In genomic region chr12:76124456-76124855, GRCh38 we compare ENCODE assay signal across 2 cellular contexts.
A peak's percentile ranks its signal among the peaks of the same experiment; 100 is the strongest.
TF ChIP-seq lines count a peak whose summit lies in the region.

No MANE protein-coding gene starts in this region.

TF ChIP-seq in IMR-90, 13 proteins besides CTCF, POLR2A, EP300 and RAD21:
- TF ChIP-seq, protein P1, sequence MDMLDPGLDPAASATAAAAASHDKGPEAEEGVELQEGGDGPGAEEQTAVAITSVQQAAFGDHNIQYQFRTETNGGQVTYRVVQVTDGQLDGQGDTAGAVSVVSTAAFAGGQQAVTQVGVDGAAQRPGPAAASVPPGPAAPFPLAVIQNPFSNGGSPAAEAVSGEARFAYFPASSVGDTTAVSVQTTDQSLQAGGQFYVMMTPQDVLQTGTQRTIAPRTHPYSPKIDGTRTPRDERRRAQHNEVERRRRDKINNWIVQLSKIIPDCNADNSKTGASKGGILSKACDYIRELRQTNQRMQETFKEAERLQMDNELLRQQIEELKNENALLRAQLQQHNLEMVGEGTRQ (IDR thresholded peaks at IDR 0.05; ENCODE audit: low read depth, low read length), result no peak
- no peak for TF ChIP-seq NFE2L2 (IDR thresholded peaks at IDR 0.05; ENCODE audit: low read depth, low read length)
- TF ChIP-seq MAZ (IDR thresholded peaks at IDR 0.05; ENCODE audit: borderline replicate concordance, low read depth, low read length), result no peak
- no peak for TF ChIP-seq FOS (IDR thresholded peaks at IDR 0.05; ENCODE audit: low read depth, low read length)
- TF ChIP-seq RFX5 (IDR thresholded peaks at IDR 0.05; ENCODE audit: low read depth, low read length), result no peak
- TF ChIP-seq, protein P2, sequence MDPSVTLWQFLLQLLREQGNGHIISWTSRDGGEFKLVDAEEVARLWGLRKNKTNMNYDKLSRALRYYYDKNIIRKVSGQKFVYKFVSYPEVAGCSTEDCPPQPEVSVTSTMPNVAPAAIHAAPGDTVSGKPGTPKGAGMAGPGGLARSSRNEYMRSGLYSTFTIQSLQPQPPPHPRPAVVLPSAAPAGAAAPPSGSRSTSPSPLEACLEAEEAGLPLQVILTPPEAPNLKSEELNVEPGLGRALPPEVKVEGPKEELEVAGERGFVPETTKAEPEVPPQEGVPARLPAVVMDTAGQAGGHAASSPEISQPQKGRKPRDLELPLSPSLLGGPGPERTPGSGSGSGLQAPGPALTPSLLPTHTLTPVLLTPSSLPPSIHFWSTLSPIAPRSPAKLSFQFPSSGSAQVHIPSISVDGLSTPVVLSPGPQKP (IDR thresholded peaks at IDR 0.05; ENCODE audit: borderline replicate concordance, low read depth, low read length), result no peak
- TF ChIP-seq MAFK (IDR thresholded peaks at IDR 0.05; ENCODE audit: low read depth, low read length), result no peak
- no peak for TF ChIP-seq BHLHE40 (IDR thresholded peaks at IDR 0.05; ENCODE audit: low read depth, low read length)
- no peak for TF ChIP-seq CEBPB (IDR thresholded peaks at IDR 0.05; ENCODE audit: low read depth, low read length)
- no peak for TF ChIP-seq RCOR1 (IDR thresholded peaks at IDR 0.05; ENCODE audit: insufficient replicate concordance, low read length)
- TF ChIP-seq MXI1 (IDR thresholded peaks at IDR 0.05; ENCODE audit: borderline replicate concordance, low read depth, low read length), result no peak
- no peak for TF ChIP-seq SMC3 (IDR thresholded peaks at IDR 0.05; ENCODE audit: low read depth, low read length)

TF ChIP-seq in K562, 482 proteins besides CTCF, POLR2A, EP300 and RAD21:
- TF ChIP-seq CHCHD3 (CRISPR knock-in tag; IDR thresholded peaks at IDR 0.05) (no peak), COPS2 (conservative IDR thresholded peaks at IDR 0.05) (no peak), MTA1 (IDR thresholded peaks at IDR 0.05; ENCODE audit: borderline replicate concordance) (0 out of 2 replicates have a peak, but pooled peaks have one; percentile 34), NFRKB (IDR thresholded peaks at IDR 0.05; ENCODE audit: low read depth) (no peak), CC2D1A (IDR thresholded peaks at IDR 0.05) (no peak), FOSL1 (tag; conservative IDR thresholded peaks at IDR 0.05) (peak; percentile 42; the same call in 1 of the 2 replicates), HNRNPUL1 (IDR thresholded peaks at IDR 0.05; ENCODE audit: low read length) (no peak), ZC3H8 (IDR thresholded peaks at IDR 0.05) (no peak), MAZ (CRISPR knock-in tag; conservative IDR thresholded peaks at IDR 0.05 in 1 of 2, IDR thresholded peaks at IDR 0.05 in 1 of 2) (no peak)
- TF ChIP-seq, protein P3, sequence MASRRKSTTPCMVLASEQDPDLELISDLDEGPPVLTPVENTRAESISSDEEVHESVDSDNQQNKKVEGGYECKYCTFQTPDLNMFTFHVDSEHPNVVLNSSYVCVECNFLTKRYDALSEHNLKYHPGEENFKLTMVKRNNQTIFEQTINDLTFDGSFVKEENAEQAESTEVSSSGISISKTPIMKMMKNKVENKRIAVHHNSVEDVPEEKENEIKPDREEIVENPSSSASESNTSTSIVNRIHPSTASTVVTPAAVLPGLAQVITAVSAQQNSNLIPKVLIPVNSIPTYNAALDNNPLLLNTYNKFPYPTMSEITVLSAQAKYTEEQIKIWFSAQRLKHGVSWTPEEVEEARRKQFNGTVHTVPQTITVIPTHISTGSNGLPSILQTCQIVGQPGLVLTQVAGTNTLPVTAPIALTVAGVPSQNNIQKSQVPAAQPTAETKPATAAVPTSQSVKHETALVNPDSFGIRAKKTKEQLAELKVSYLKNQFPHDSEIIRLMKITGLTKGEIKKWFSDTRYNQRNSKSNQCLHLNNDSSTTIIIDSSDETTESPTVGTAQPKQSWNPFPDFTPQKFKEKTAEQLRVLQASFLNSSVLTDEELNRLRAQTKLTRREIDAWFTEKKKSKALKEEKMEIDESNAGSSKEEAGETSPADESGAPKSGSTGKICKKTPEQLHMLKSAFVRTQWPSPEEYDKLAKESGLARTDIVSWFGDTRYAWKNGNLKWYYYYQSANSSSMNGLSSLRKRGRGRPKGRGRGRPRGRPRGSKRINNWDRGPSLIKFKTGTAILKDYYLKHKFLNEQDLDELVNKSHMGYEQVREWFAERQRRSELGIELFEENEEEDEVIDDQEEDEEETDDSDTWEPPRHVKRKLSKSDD (conservative IDR thresholded peaks at IDR 0.05; ENCODE audit: low read length), result no peak
